In the genomic region with DNA sequence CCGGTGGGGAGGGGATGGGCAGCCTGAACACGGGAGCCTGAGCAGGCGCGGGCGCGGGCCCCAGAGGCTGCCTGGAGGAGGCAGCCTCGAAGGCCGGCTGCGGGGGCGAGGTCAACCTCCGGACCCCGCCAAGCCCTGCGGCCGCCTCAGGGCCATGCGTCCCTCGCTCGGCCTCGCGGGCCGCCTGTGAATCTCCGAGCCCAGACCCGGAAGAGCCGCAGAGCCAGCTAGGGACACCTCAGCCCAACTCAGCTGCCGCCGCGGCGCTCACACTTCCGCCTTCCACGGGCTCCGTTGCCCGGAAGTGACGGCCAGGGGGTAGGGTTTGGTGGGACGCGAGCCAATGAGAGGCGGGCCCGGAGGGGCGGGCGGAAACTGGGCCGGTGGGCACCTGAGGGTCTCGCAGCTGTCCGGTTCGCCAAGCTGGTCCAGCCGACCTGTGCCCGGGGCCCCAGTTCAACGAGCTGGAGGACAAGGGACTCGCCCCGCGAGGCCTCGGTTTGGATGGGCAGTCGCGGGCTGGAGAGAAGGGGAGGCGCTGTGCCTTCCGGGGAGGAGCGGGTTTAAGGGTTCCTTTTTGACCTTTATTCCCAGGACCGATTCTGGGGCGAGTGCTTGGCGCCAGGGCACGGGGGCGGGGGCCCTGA, we compare ENCODE assay signal across 1 cellular context.
TF ChIP-seq lines count a peak whose summit lies in the region.

A gene (minus strand): TSS at position 277 of the 647 bp plus-strand sequence. CDS start 386 bp downstream, outside the sequence.

TF ChIP-seq in HEK293, 187 proteins besides CTCF, POLR2A, EP300 and RAD21 (continued from another document):
- TF ChIP-seq, protein P1, sequence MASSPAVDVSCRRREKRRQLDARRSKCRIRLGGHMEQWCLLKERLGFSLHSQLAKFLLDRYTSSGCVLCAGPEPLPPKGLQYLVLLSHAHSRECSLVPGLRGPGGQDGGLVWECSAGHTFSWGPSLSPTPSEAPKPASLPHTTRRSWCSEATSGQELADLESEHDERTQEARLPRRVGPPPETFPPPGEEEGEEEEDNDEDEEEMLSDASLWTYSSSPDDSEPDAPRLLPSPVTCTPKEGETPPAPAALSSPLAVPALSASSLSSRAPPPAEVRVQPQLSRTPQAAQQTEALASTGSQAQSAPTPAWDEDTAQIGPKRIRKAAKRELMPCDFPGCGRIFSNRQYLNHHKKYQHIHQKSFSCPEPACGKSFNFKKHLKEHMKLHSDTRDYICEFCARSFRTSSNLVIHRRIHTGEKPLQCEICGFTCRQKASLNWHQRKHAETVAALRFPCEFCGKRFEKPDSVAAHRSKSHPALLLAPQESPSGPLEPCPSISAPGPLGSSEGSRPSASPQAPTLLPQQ (tag by site-specific recombination; IDR thresholded peaks at IDR 0.05): no peak
- TF ChIP-seq ZNF473 (tag by site-specific recombination; IDR thresholded peaks at IDR 0.05): no peak
- TF ChIP-seq, protein P2, sequence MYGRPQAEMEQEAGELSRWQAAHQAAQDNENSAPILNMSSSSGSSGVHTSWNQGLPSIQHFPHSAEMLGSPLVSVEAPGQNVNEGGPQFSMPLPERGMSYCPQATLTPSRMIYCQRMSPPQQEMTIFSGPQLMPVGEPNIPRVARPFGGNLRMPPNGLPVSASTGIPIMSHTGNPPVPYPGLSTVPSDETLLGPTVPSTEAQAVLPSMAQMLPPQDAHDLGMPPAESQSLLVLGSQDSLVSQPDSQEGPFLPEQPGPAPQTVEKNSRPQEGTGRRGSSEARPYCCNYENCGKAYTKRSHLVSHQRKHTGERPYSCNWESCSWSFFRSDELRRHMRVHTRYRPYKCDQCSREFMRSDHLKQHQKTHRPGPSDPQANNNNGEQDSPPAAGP (tag by site-specific recombination; IDR thresholded peaks at IDR 0.05): peak; percentile 15; the same call in 1 of the 2 replicates
